Comparison of ENCODE assay signal across 8 cellular contexts in the genomic region with DNA sequence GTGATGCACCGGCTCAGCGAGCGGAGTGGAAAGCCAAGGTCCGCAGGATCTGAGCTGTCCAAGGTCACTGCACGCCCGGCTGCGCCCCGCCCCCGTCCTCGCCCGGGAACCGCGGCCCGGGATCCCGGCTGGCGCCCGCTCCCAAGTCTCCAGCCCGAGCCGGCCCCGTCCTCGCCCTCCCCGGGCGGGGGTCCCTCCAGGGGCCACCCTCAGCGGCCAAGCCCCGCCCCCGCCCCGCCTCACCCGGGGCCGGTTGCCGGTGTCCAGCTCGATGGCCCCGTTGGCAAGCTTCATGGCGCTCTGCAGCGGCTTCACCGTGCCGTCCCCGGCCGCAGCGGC. TPM values are rescaled to one million over a fixed set of nuclear protein-coding genes. Genes with fewer than 3 reads are reported as not detected.
DNase-seq lines count a peak whose midpoint lies in the region; ATAC-seq and TF ChIP-seq lines count a peak whose summit lies in the region.

No MANE protein-coding gene starts in this region.

- peak overlapping the region; percentile 75 for H3K27ac Mint-ChIP-seq in activated CD8-positive, alpha-beta T cell treated with anti-CD3 and anti-CD28 coated beads for 36 hours

- H3K4me1 Mint-ChIP-seq in activated CD8-positive, alpha-beta T cell treated with anti-CD3 and anti-CD28 coated beads for 36 hours (ENCODE audit: low read depth) = peaks cover 43% of the 10 kb centered on the region

- H3K9me3 Mint-ChIP-seq in activated CD8-positive, alpha-beta T cell treated with anti-CD3 and anti-CD28 coated beads for 36 hours = no peaks in the 10 kb centered on the region

- H3K4me1 ChIP-seq in cardiac muscle cell (ENCODE audit: low read depth) (peaks cover 10% of the 10 kb centered on the region), prostate gland (replicated peaks) (peaks cover 17% of the 10 kb centered on the region)

- CTCF ChIA-PET in activated CD8-positive, alpha-beta T cell treated with anti-CD3 and anti-CD28 coated beads for 36 hours (lab: Charles Lee) = no interaction called here

- no peaks in the 10 kb centered on the region for H3K27me3 Mint-ChIP-seq in activated CD8-positive, alpha-beta T cell treated with anti-CD3 and anti-CD28 coated beads for 36 hours

- DNase-seq in stimulated activated CD4-positive, alpha-beta T cell treated with anti-CD3 and anti-CD28 coated beads, Interleukin-4, amount 100 ng/mL, for 24 hours = peak; percentile 24
- no peak for DNase-seq in stimulated activated CD4-positive, alpha-beta T cell treated with anti-CD3 and anti-CD28 coated beads, Interleukin-2, amount 100 ng/mL, for 48 hours
- no peak for DNase-seq in activated CD8-positive, alpha-beta T cell treated with anti-CD3 and anti-CD28 coated beads for 36 hours
- DNase-seq in cardiac muscle cell (ENCODE audit: low read depth in 1 of 2, low spot score in 1 of 2) (peak in 1 of 2 donors; percentile 83), prostate gland (ENCODE audit: low spot score) (no peak), NOMO-1 treated with DMSO at 0.1 percent for 48 hours (lab: John Stamatoyannopoulos, UW; ENCODE audit: unreplicated experiment) (no peak)

- POLR2A ChIA-PET in activated CD8-positive, alpha-beta T cell treated with anti-CD3 and anti-CD28 coated beads for 36 hours (lab: Charles Lee) = interaction anchor here (0.8 to 2.2 kb wide), 6 partner anchors 10 to 157 kb away, joined by 3 to 8 read pairs (median 4); no protein-coding TSS in a partner anchor

- no peaks in the 10 kb centered on the region for H3K9me3 ChIP-seq in cardiac muscle cell (ENCODE audit: low read depth)
- no peaks in the 10 kb centered on the region for H3K9me3 ChIP-seq in prostate gland

- TF ChIP-seq POLR2A in prostate gland (IDR thresholded peaks at IDR 0.05) = no peak

- ATAC-seq in HG03095 (IDR thresholded peaks at IDR 0.05; ENCODE audit: unreplicated experiment) (peak; percentile 35), GM18870 (IDR thresholded peaks at IDR 0.05; ENCODE audit: unreplicated experiment) (no peak)
- ATAC-seq in activated CD8-positive, alpha-beta T cell treated with anti-CD3 and anti-CD28 coated beads for 36 hours = no peak

- no peaks in the 10 kb centered on the region for H3K27me3 ChIP-seq in cardiac muscle cell
- H3K27me3 ChIP-seq in prostate gland (replicated peaks; ENCODE audit: insufficient read depth) = no peaks in the 10 kb centered on the region

- TF ChIP-seq CTCF in activated CD8-positive, alpha-beta T cell treated with anti-CD3 and anti-CD28 coated beads for 36 hours (IDR thresholded peaks at IDR 0.05) = no peak
- TF ChIP-seq CTCF in cardiac muscle cell (IDR thresholded peaks at IDR 0.05; ENCODE audit: low read depth, low read length) (no peak), prostate gland (IDR thresholded peaks at IDR 0.05) (no peak)

- H3K4me3 Mint-ChIP-seq in activated CD8-positive, alpha-beta T cell treated with anti-CD3 and anti-CD28 coated beads for 36 hours = peak overlapping the region; percentile 82

- H3K36me3 ChIP-seq in cardiac muscle cell (no peaks in the 10 kb centered on the region), prostate gland (no peaks in the 10 kb centered on the region)

- H3K36me3 Mint-ChIP-seq in activated CD8-positive, alpha-beta T cell treated with anti-CD3 and anti-CD28 coated beads for 36 hours (ENCODE audit: low read depth) = peaks cover 36% of the 10 kb centered on the region

- 0% methylated on average over 22 of the region's 39 CpGs for WGBS in prostate gland

- peak overlapping the region; percentile 96 for H3K27ac ChIP-seq in cardiac muscle cell
- H3K27ac ChIP-seq in prostate gland = peak overlapping the region; percentile 91 to 98

- intact Hi-C loops in activated CD8-positive, alpha-beta T cell treated with anti-CD3 and anti-CD28 coated beads for 36 hours (cut with micrococcal nuclease) = no loop called here
- intact Hi-C loops in prostate gland (cut with DNase I) = loop anchor here (5.0 kb wide), 1 partner anchor 152 kb away; the partner anchor contains the start of gene TCF25

- H3K4me3 ChIP-seq in cardiac muscle cell (peak overlapping the region; percentile 80), prostate gland (peak overlapping the region; percentile 72 to 97)

RNA-seq across cellular contexts. Expression of gene VPS9D1, which starts 0.2 kb away (rescaled TPM):
- total RNA-seq in activated CD8-positive, alpha-beta T cell treated with anti-CD3 and anti-CD28 coated beads for 36 hours = 1 to 10 TPM; 1.5 to 1.6 TPM
- 21.3 and 30.0 TPM in 2 replicates for total RNA-seq in cardiac muscle cell
- polyA plus RNA-seq in cardiac muscle cell = 15.4 and 22.3 TPM in 2 replicates
- total RNA-seq in prostate gland = 10 to 100 TPM in 1 of 2 donors, 1 to 10 TPM in 1; 8.5 to 16.0 TPM

RNA-seq across cellular contexts. Expression of gene ZNF276, which starts 0.8 kb away (rescaled TPM):
- total RNA-seq in activated CD8-positive, alpha-beta T cell treated with anti-CD3 and anti-CD28 coated beads for 36 hours = 10 to 100 TPM; 24.6 to 27.9 TPM
- total RNA-seq in cardiac muscle cell (30.4 and 43.2 TPM in 2 replicates), prostate gland (10 to 100 TPM; 18.4 to 46.1 TPM)
- polyA plus RNA-seq in cardiac muscle cell = 16.2 and 22.5 TPM in 2 replicates

RNA-seq across cellular contexts. Expression of gene SPATA2L, which starts 19.0 kb away (rescaled TPM):
- total RNA-seq in activated CD8-positive, alpha-beta T cell treated with anti-CD3 and anti-CD28 coated beads for 36 hours = 1 to 10 TPM; 2.6 to 3.3 TPM
- total RNA-seq in cardiac muscle cell (15.5 and 25.2 TPM in 2 replicates), prostate gland (10 to 100 TPM; 15.6 to 19.7 TPM)
- polyA plus RNA-seq in cardiac muscle cell = 12.3 and 17.1 TPM in 2 replicates

RNA-seq across cellular contexts. Expression of gene CDK10, which starts 34.0 kb away (rescaled TPM):
- total RNA-seq in activated CD8-positive, alpha-beta T cell treated with anti-CD3 and anti-CD28 coated beads for 36 hours = 10 to 100 TPM; 85.8 to 98.6 TPM
- total RNA-seq in cardiac muscle cell (58.8 and 76.3 TPM in 2 replicates), prostate gland (10 to 100 TPM; 42.1 to 79.0 TPM)
- polyA plus RNA-seq in cardiac muscle cell = 142 and 159 TPM in 2 replicates
